ENCODE assay signal across 11 cellular contexts in genomic region chr16:57643166-57643813, GRCh38. TPM values are rescaled to one million over a fixed set of nuclear protein-coding genes. Genes with fewer than 3 reads are reported as not detected.
DNase-seq lines count a peak whose midpoint lies in the region; ATAC-seq and TF ChIP-seq lines count a peak whose summit lies in the region.
"Had no signal": no experiment of that assay in that cellular context is flagged by ENCODE, and none has a peak within 500 bp of the region (broad histone marks: within the 10 kb centered on the region; RNA-seq: fewer than 3 reads in every experiment).

No MANE protein-coding gene starts in this region.

- peak overlapping the region; percentile 65 for H3K27ac ChIP-seq in angular gyrus (ENCODE audit: low read depth, low read length)
- peak overlapping the region; percentile 40 for H3K27ac ChIP-seq in right cardiac atrium (ENCODE audit: low read length)
- H3K27ac ChIP-seq in stomach: peak overlapping the region; percentile 0 to 72 (median 55)
- H3K27ac ChIP-seq: prostate gland had no signal

- H3K27me3 Mint-ChIP-seq in osteocyte (ENCODE audit: unreplicated experiment): no peaks in the 10 kb centered on the region
- H3K27me3 Mint-ChIP-seq: activated naive CD8-positive, alpha-beta T cell treated with anti-CD3 and anti-CD28 coated beads, Interleukin-2, amount 50 U/mL, for 24 hours had no signal

- TF ChIP-seq CTCF in stomach (IDR thresholded peaks at IDR 0.05) (no peak), osteocyte (IDR thresholded peaks at IDR 0.05) (no peak)

- intact Hi-C loops in right cardiac atrium (cut with DNase I) (no loop called here), stomach (cut with DNase I; ENCODE audit: low total_unique reads) (no loop called here)

- H3K27ac Mint-ChIP-seq in osteocyte (ENCODE audit: unreplicated experiment): no peak overlapping the region
- H3K27ac Mint-ChIP-seq: activated B cell treated with CpG ODN at 0.5 μM for 24 hours; activated naive CD8-positive, alpha-beta T cell treated with anti-CD3 and anti-CD28 coated beads, Interleukin-2, amount 50 U/mL, for 24 hours had no signal

- H3K4me1 ChIP-seq in right cardiac atrium (ENCODE audit: control insufficient read depth, insufficient read depth, low read length) (peaks cover 17% of the 10 kb centered on the region), stomach (peaks cover 36 to 83% (median 60%) of the 10 kb centered on the region in 4 donors)
- H3K4me1 ChIP-seq: prostate gland had no signal

- H3K4me3 Mint-ChIP-seq in osteocyte (ENCODE audit: unreplicated experiment): no peak overlapping the region
- H3K4me3 Mint-ChIP-seq: activated B cell treated with CpG ODN at 0.5 μM for 24 hours; activated naive CD8-positive, alpha-beta T cell treated with anti-CD3 and anti-CD28 coated beads, Interleukin-2, amount 50 U/mL, for 24 hours had no signal

- H3K36me3 Mint-ChIP-seq in osteocyte (ENCODE audit: unreplicated experiment): no peaks in the 10 kb centered on the region

- H3K9me3 ChIP-seq in right cardiac atrium (ENCODE audit: control insufficient read depth, low read length): no peaks in the 10 kb centered on the region
- no peaks in the 10 kb centered on the region for H3K9me3 ChIP-seq in stomach
- H3K9me3 ChIP-seq: prostate gland had no signal

- H3K36me3 ChIP-seq in stomach: peaks cover 0 to 18% (median 8%) of the 10 kb centered on the region in 4 donors
- H3K36me3 ChIP-seq: prostate gland had no signal

- H3K27me3 ChIP-seq in right cardiac atrium (ENCODE audit: control insufficient read depth, insufficient read depth): no peaks in the 10 kb centered on the region
- peaks cover 0 to 37% (median 0%) of the 10 kb centered on the region in 3 donors for H3K27me3 ChIP-seq in stomach

- ATAC-seq in right cardiac atrium: no peak
- ATAC-seq in HG02588 (IDR thresholded peaks at IDR 0.05; ENCODE audit: unreplicated experiment): no peak
- ATAC-seq: activated naive CD8-positive, alpha-beta T cell treated with anti-CD3 and anti-CD28 coated beads, Interleukin-2, amount 50 U/mL, for 24 hours had no signal

- no peak for TF ChIP-seq EP300 in stomach (IDR thresholded peaks at IDR 0.05)

- no peaks in the 10 kb centered on the region for H3K9me3 Mint-ChIP-seq in osteocyte (ENCODE audit: unreplicated experiment)
- H3K9me3 Mint-ChIP-seq: activated B cell treated with CpG ODN at 0.5 μM for 24 hours; activated naive CD8-positive, alpha-beta T cell treated with anti-CD3 and anti-CD28 coated beads, Interleukin-2, amount 50 U/mL, for 24 hours had no signal

- 39% methylated on average over 7 of the region's 7 CpGs for WGBS in right cardiac atrium
- 34 to 52% (median 37%) methylated on average over 6 to 7 of the region's 7 CpGs for WGBS in stomach, 5 donors

- peak; percentile 79 for DNase-seq in GM03348 (ENCODE audit: low spot score)
- DNase-seq in right cardiac atrium: no peak
- no peak for DNase-seq in stomach
- DNase-seq in osteocyte (ENCODE audit: extremely low spot score, unreplicated experiment): no peak
- DNase-seq in stimulated activated CD4-positive, alpha-beta T cell treated with anti-CD3 and anti-CD28 coated beads, Interleukin-12 subunit alpha, Interleukin-12 subunit beta, amount 100 ng/mL, for 4 hours: no peak
- DNase-seq in GDM1 (lab: John Stamatoyannopoulos, UW): no peak
- DNase-seq: activated B cell treated with CpG ODN at 0.5 μM for 24 hours; activated naive CD8-positive, alpha-beta T cell treated with anti-CD3 and anti-CD28 coated beads, Interleukin-2, amount 50 U/mL, for 24 hours had no signal

- peaks cover 21% of the 10 kb centered on the region for H3K4me1 Mint-ChIP-seq in osteocyte (ENCODE audit: unreplicated experiment)

- no peak for TF ChIP-seq POLR2A in stomach (IDR thresholded peaks at IDR 0.05)

- H3K4me3 ChIP-seq in right cardiac atrium (ENCODE audit: low read length): no peak overlapping the region
- H3K4me3 ChIP-seq in stomach: no peak overlapping the region
- H3K4me3 ChIP-seq: prostate gland had no signal

RNA-seq across cellular contexts. Expression of gene ADGRG1, which starts 14.9 kb away (rescaled TPM):
- total RNA-seq in right cardiac atrium: 10 to 100 TPM; 10.2 to 24.1 (median 17.4) TPM
- polyA plus RNA-seq in right cardiac atrium: 15.0 TPM
- 10 to 100 TPM; 17.4 to 84.8 (median 47.2) TPM for total RNA-seq in stomach
- 10 to 100 TPM in 2 of 3 donors, 1 to 10 TPM in 1; 8.9 to 30.9 (median 21.7) TPM for polyA plus RNA-seq in stomach
- total RNA-seq in osteocyte: 4.6 and 4.8 TPM in 2 replicates

RNA-seq across cellular contexts. Expression of gene ADGRG3, which starts 24.8 kb away (rescaled TPM):
- total RNA-seq in right cardiac atrium: under 1 TPM; 0.11 to 0.66 (median 0.19) TPM
- polyA plus RNA-seq in right cardiac atrium: 0.11 TPM
- total RNA-seq in stomach: 10 to 100 TPM in 1 of 5 donors, 1 to 10 TPM in 2, not detected in 2; 1.7 to 50.2 (median 7.7) TPM
- 1 to 10 TPM in 1 of 3 donors, under 1 TPM in 2; 0.46 to 1.7 (median 0.95) TPM for polyA plus RNA-seq in stomach
- total RNA-seq in osteocyte: not detected in 2 replicates
- total RNA-seq: activated B cell treated with CpG ODN at 0.5 μM for 24 hours, prostate gland had no signal

RNA-seq across cellular contexts. Expression of gene DRC7, which starts 51.3 kb away (rescaled TPM):
- total RNA-seq in right cardiac atrium (not detected), stomach (not detected), osteocyte (not detected in 2 replicates)
- polyA plus RNA-seq in right cardiac atrium (not detected), stomach (not detected)
- total RNA-seq: activated B cell treated with CpG ODN at 0.5 μM for 24 hours had no signal
